In genomic region chr4:89307446-89308160, GRCh38 we compare ENCODE assay signal across 8 cellular contexts. TPM values are rescaled to one million over a fixed set of nuclear protein-coding genes. Genes with fewer than 3 reads are reported as not detected.
DNase-seq lines count a peak whose midpoint lies in the region; ATAC-seq and TF ChIP-seq lines count a peak whose summit lies in the region.

Gene GPRIN3 (minus strand): TSS chr4:89307800. CDS start chr4:89250110, 57,690 bp downstream.

- H3K4me3 ChIP-seq in CD8-positive, alpha-beta memory T cell (ENCODE audit: low read length) = peak within 1 kb of the TSS; percentile 84
- H3K4me3 ChIP-seq in Loucy (ENCODE audit: low read length, poor library complexity, severe bottlenecking) = peak within 1 kb of the TSS; percentile 63

- H3K9ac ChIP-seq in Loucy (ENCODE audit: low read depth, low read length, poor library complexity, severe bottlenecking) = no peak within 1 kb of the TSS

- CTCF ChIA-PET in CD8-positive, alpha-beta memory T cell (lab: Charles Lee) = interaction anchor here (1.0 to 4.2 kb wide), 11 partner anchors 9 to 128 kb away, joined by 3 to 23 read pairs (median 4); no protein-coding TSS in a partner anchor

- H3K4me2 ChIP-seq in Loucy (ENCODE audit: low read depth, low read length, poor library complexity, severe bottlenecking) = peak within 1 kb of the TSS; percentile 66

- H3K36me3 ChIP-seq in CD8-positive, alpha-beta memory T cell (ENCODE audit: insufficient read depth, low read length) = no peaks in the 10 kb centered on the region
- H3K36me3 ChIP-seq in Loucy (ENCODE audit: insufficient read depth, low read length) = no peaks in the 10 kb centered on the region

- peaks cover 47 to 67% (median 60%) of the 10 kb centered on the region in 3 donors for H3K4me1 Mint-ChIP-seq in CD8-positive, alpha-beta memory T cell
- peaks cover 49% of the 10 kb centered on the region for H3K4me1 Mint-ChIP-seq in central memory CD8-positive, alpha-beta T cell

- H3K4me1 ChIP-seq in CD8-positive, alpha-beta memory T cell (ENCODE audit: insufficient read depth, low read length) = peaks cover 35% of the 10 kb centered on the region
- peaks cover 11% of the 10 kb centered on the region for H3K4me1 ChIP-seq in Loucy (ENCODE audit: insufficient read depth, low read length, poor library complexity, severe bottlenecking)

- H3K27me3 ChIP-seq in CD8-positive, alpha-beta memory T cell (ENCODE audit: insufficient read depth, low read length, poor library complexity, severe bottlenecking) = no peaks in the 10 kb centered on the region
- H3K27me3 ChIP-seq in Loucy (ENCODE audit: insufficient read depth, low read length, poor library complexity, severe bottlenecking) = peaks cover 17% of the 10 kb centered on the region

- H4K20me1 ChIP-seq in Loucy (ENCODE audit: insufficient read depth, low read length, poor library complexity, severe bottlenecking) = no peaks in the 10 kb centered on the region

- no peaks in the 10 kb centered on the region for H3K27me3 Mint-ChIP-seq in CD8-positive, alpha-beta memory T cell
- H3K27me3 Mint-ChIP-seq in central memory CD8-positive, alpha-beta T cell = no peaks in the 10 kb centered on the region

- H3F3A ChIP-seq in Loucy (ENCODE audit: low read depth) = peaks cover 6% of the 10 kb centered on the region; the same call in 1 of the 2 replicates

- DNase-seq in CD8-positive, alpha-beta memory T cell = peak; percentile 55 to 83 (median 69)
- peak; percentile 45 for DNase-seq in activated CD4-positive, CD25-positive, alpha-beta regulatory T cell treated with anti-CD3 and anti-CD28 coated beads, Interleukin-2, amount 50 U/mL, for 16 hours (ENCODE audit: low read depth, low spot score)
- peak; percentile 57 to 59 for DNase-seq in central memory CD8-positive, alpha-beta T cell (ENCODE audit: low spot score in 2 of 2)
- DNase-seq in left colon = peak; percentile 63 to 80
- DNase-seq in stimulated activated CD4-positive, alpha-beta T cell treated with anti-CD3 and anti-CD28 coated beads, Interleukin-1b, Interleukin-23, amount 100 ng/mL, for 48 hours = peak; percentile 62
- DNase-seq in amniotic stem cell (lab: John Stamatoyannopoulos, UW) = no peak

- H3K9me3 ChIP-seq in CD8-positive, alpha-beta memory T cell (ENCODE audit: low read length) = no peaks in the 10 kb centered on the region
- no peaks in the 10 kb centered on the region for H3K9me3 ChIP-seq in Loucy (ENCODE audit: insufficient read depth, low read depth, low read length)

- POLR2A ChIA-PET in CD8-positive, alpha-beta memory T cell (lab: Charles Lee) = interaction anchor here (0.7 to 2.5 kb wide), 10 partner anchors 9 to 52 kb away, joined by 3 to 12 read pairs (median 4); no protein-coding TSS in a partner anchor

- H3K27ac ChIP-seq in CD8-positive, alpha-beta memory T cell (ENCODE audit: low read depth, low read length) = peak within 1 kb of the TSS; percentile 80

- peak within 1 kb of the TSS; percentile 73 for H2AFZ ChIP-seq in Loucy (ENCODE audit: low read length)

- no peaks in the 10 kb centered on the region for H3K9me2 ChIP-seq in Loucy (replicated peaks; ENCODE audit: low read depth, low read length)

- ATAC-seq in GM21576 (IDR thresholded peaks at IDR 0.05; ENCODE audit: unreplicated experiment) (peak; percentile 86), left colon (peak; percentile 66)
- peak; percentile 55 for ATAC-seq in central memory CD8-positive, alpha-beta T cell (replicated peaks; ENCODE audit: extremely low read depth, poor library complexity, severe bottlenecking)

- peaks cover 2 to 13% (median 5%) of the 10 kb centered on the region in 3 donors for H3K36me3 Mint-ChIP-seq in CD8-positive, alpha-beta memory T cell
- peaks cover 10% of the 10 kb centered on the region for H3K36me3 Mint-ChIP-seq in central memory CD8-positive, alpha-beta T cell (ENCODE audit: insufficient read depth)

- TF ChIP-seq CTCF in Loucy (conservative IDR thresholded peaks at IDR 0.05; ENCODE audit: low read length) = no peak

- intact Hi-C loops in left colon (cut with DNase I, micrococcal nuclease) = no loop called here

- no peaks in the 10 kb centered on the region for H3K79me2 ChIP-seq in Loucy (ENCODE audit: insufficient read depth, low read length)

- no peaks in the 10 kb centered on the region for H3K9me3 Mint-ChIP-seq in CD8-positive, alpha-beta memory T cell
- no peaks in the 10 kb centered on the region for H3K9me3 Mint-ChIP-seq in central memory CD8-positive, alpha-beta T cell

- peak within 1 kb of the TSS; percentile 88 to 100 (median 97) for H3K27ac Mint-ChIP-seq in CD8-positive, alpha-beta memory T cell
- H3K27ac Mint-ChIP-seq in central memory CD8-positive, alpha-beta T cell (ENCODE audit: low read depth) = peak within 1 kb of the TSS; percentile 100

- H3K4me3 Mint-ChIP-seq in CD8-positive, alpha-beta memory T cell = peak within 1 kb of the TSS; percentile 89 to 98 (median 96)
- H3K4me3 Mint-ChIP-seq in central memory CD8-positive, alpha-beta T cell = peak within 1 kb of the TSS; percentile 89

RNA-seq across cellular contexts. Expression of gene GPRIN3, which starts in this region (rescaled TPM):
- 10 to 100 TPM; 15.6 to 16.2 TPM for total RNA-seq in CD8-positive, alpha-beta memory T cell
- 16.5 TPM for polyA plus RNA-seq in CD8-positive, alpha-beta memory T cell
- 10 to 100 TPM; 16.6 to 21.1 TPM for total RNA-seq in left colon
